In genomic region chr2:149586063-149586462, GRCh38 we compare ENCODE assay signal across 1 cellular context.
TF ChIP-seq lines count a peak whose summit lies in the region.

No MANE protein-coding gene starts in this region.

TF ChIP-seq in SK-N-SH treated with all-trans-retinoic acid at 6 μM for 48 hours, 23 proteins besides CTCF, POLR2A, EP300 and RAD21 (continued from another document):
- TF ChIP-seq ZFP30 (CRISPR knock-in tag; IDR thresholded peaks at IDR 0.05) (no peak), ZNF8 (CRISPR knock-in tag; IDR thresholded peaks at IDR 0.05) (no peak), CREB5 (CRISPR knock-in tag; IDR thresholded peaks at IDR 0.05; ENCODE audit: low read depth) (no peak), ZNF70 (CRISPR knock-in tag; IDR thresholded peaks at IDR 0.05) (no peak)
